ENCODE assay signal across 8 cellular contexts in genomic region chr3:44555753-44556152, GRCh38. TPM values are rescaled to one million over a fixed set of nuclear protein-coding genes. Genes with fewer than 3 reads are reported as not detected.
DNase-seq lines count a peak whose midpoint lies in the region; ATAC-seq and TF ChIP-seq lines count a peak whose summit lies in the region.

No MANE protein-coding gene starts in this region.

- peak; percentile 18 for ATAC-seq in HG03342 (IDR thresholded peaks at IDR 0.05; ENCODE audit: unreplicated experiment)
- ATAC-seq in HG03025 (IDR thresholded peaks at IDR 0.05; ENCODE audit: low FRiP score, unreplicated experiment), result no peak
- ATAC-seq in GM18870 (IDR thresholded peaks at IDR 0.05; ENCODE audit: unreplicated experiment), result no peak
- no peak for ATAC-seq in HG02852 (IDR thresholded peaks at IDR 0.05; ENCODE audit: unreplicated experiment)

- DNase-seq in AG09309 (ENCODE audit: low read depth) (no peak), cerebellum (ENCODE audit: low spot score) (peak; percentile 24), myocyte (ENCODE audit: low read depth) (peak; percentile 27), NCI-H1417 treated with DMSO at 0.1 percent for 48 hours (lab: John Stamatoyannopoulos, UW) (no peak)

- H3K4me3 ChIP-seq in AG09309 (ENCODE audit: control insufficient read depth, low read depth, low read length), result peak overlapping the region; percentile 56

- TF ChIP-seq CTCF in AG09309 (IDR thresholded peaks at IDR 0.05; ENCODE audit: control insufficient read depth, insufficient read depth, low read depth, low read length, missing control alignments), result no peak

RNA-seq across cellular contexts. Expression of gene ZKSCAN7, which starts 0.8 kb away (rescaled TPM):
- total RNA-seq in cerebellum (27.1 TPM), myocyte (8.8 and 8.9 TPM in 2 replicates)
- polyA plus RNA-seq in myocyte (2012), result 4.2 TPM

RNA-seq across cellular contexts. Expression of gene ZNF660, which starts 29.0 kb away (rescaled TPM):
- total RNA-seq in cerebellum (18.8 TPM), myocyte (1.8 and 2.1 TPM in 2 replicates)
- 0.90 TPM for polyA plus RNA-seq in myocyte (2012)

Comparison
In these comparisons a context has a peak if more than half of its experiments do, and no peak if none do; other contexts are left out.
1. DNase-seq: peak in cerebellum (single experiment) and myocyte (single experiment); none in AG09309 (single experiment) and NCI-H1417 treated with DMSO at 0.1 percent for 48 hours (single experiment).